25 cellular contexts compared by ENCODE assay signal in genomic region chr2:41940715-41941114, GRCh38.
DNase-seq lines count a peak whose midpoint lies in the region; ATAC-seq, FAIRE-seq and TF ChIP-seq lines count a peak whose summit lies in the region.
"Had no signal": no experiment of that assay in that cellular context is flagged by ENCODE, and none has a peak within 500 bp of the region (broad histone marks: within the 10 kb centered on the region; RNA-seq: fewer than 3 reads in every experiment).

No MANE protein-coding gene starts in this region.

- TF ChIP-seq CTCF in GM23338 (conservative IDR thresholded peaks at IDR 0.05; ENCODE audit: low read depth in 2 of 2) (no peak), brain (conservative IDR thresholded peaks at IDR 0.05) (no peak), osteocyte (IDR thresholded peaks at IDR 0.05) (no peak)

- no peaks in the 10 kb centered on the region for H3K9me3 ChIP-seq in small intestine (ENCODE audit: control insufficient read depth, low read depth)
- H3K9me3 ChIP-seq: upper lobe of right lung had no signal

- ATAC-seq in GM23338 (no peak), left ventricle myocardium superior (peak; percentile 50), HG03039 (IDR thresholded peaks at IDR 0.05; ENCODE audit: unreplicated experiment) (no peak)
- ATAC-seq: activated CD8-positive, alpha-beta T cell treated with anti-CD3 and anti-CD28 coated beads for 36 hours; activated T-cell treated with anti-CD3 and anti-CD28 coated beads, Interleukin-2, amount 50 U/mL, for 4 hours; CD8-positive, alpha-beta T cell; naive thymus-derived CD8-positive, alpha-beta T cell; upper lobe of right lung had no signal

- WGBS in small intestine, 3 donors = 60 to 87% (median 73%) methylated on average over 6 of the region's 6 CpGs

- no peak overlapping the region for H3K27ac ChIP-seq in GM23338 (ENCODE audit: low read depth)
- H3K27ac ChIP-seq in small intestine (ENCODE audit: low read depth in 1 of 2, low read length in 1 of 2) = no peak overlapping the region
- H3K27ac ChIP-seq: epithelial cell of prostate, upper lobe of right lung, WERI-Rb-1 had no signal

- H3K27me3 ChIP-seq in GM23338 (ENCODE audit: insufficient read depth) (no peaks in the 10 kb centered on the region), small intestine (ENCODE audit: control insufficient read depth in 2 of 2, insufficient read depth in 2 of 2, low read length in 2 of 2) (no peaks in the 10 kb centered on the region)
- H3K27me3 ChIP-seq: upper lobe of right lung had no signal

- H3K36me3 Mint-ChIP-seq in GM23338 (ENCODE audit: low read depth) (peaks cover 3% of the 10 kb centered on the region; the same call in 1 of the 3 replicates), brain (no peaks in the 10 kb centered on the region), osteocyte (ENCODE audit: unreplicated experiment) (no peaks in the 10 kb centered on the region)
- H3K36me3 Mint-ChIP-seq: CD8-positive, alpha-beta T cell; naive thymus-derived CD8-positive, alpha-beta T cell had no signal

- H3K27ac Mint-ChIP-seq in GM23338 (no peak overlapping the region), brain (peak overlapping the region in 3 of 5 experiments; percentile 71 to 86 (median 86)), osteocyte (ENCODE audit: unreplicated experiment) (peak overlapping the region; percentile 85)
- H3K27ac Mint-ChIP-seq: activated CD8-positive, alpha-beta T cell treated with anti-CD3 and anti-CD28 coated beads for 36 hours; CD8-positive, alpha-beta T cell; dendritic cell treated with granulocyte-macrophage colony-stimulating factor and Interleukin-4, amounts not matched to agents 40 ng/mL and 50 ng/mL, for 4 days; naive thymus-derived CD8-positive, alpha-beta T cell had no signal

- H3K27me3 Mint-ChIP-seq in GM23338 (ENCODE audit: insufficient read depth, low read depth, poor library complexity) = peaks cover 11% of the 10 kb centered on the region
- no peaks in the 10 kb centered on the region for H3K27me3 Mint-ChIP-seq in brain
- no peaks in the 10 kb centered on the region for H3K27me3 Mint-ChIP-seq in osteocyte (ENCODE audit: unreplicated experiment)

- peaks cover 46% of the 10 kb centered on the region for H3K4me1 Mint-ChIP-seq in GM23338
- H3K4me1 Mint-ChIP-seq in brain = peaks cover 62% of the 10 kb centered on the region
- peaks cover 50% of the 10 kb centered on the region for H3K4me1 Mint-ChIP-seq in osteocyte (ENCODE audit: unreplicated experiment)
- H3K4me1 Mint-ChIP-seq: naive thymus-derived CD8-positive, alpha-beta T cell had no signal

- H4K20me1 ChIP-seq in GM23338 (replicated peaks; ENCODE audit: insufficient read depth) = no peaks in the 10 kb centered on the region

- intact Hi-C loops in left ventricle myocardium superior (cut with micrococcal nuclease) = no loop called here

- no peak overlapping the region for H3K4me3 ChIP-seq in GM23338
- H3K4me3 ChIP-seq in small intestine (ENCODE audit: low read depth in 1 of 2, low read length in 2 of 2) = no peak overlapping the region
- H3K4me3 ChIP-seq: upper lobe of right lung had no signal

- peaks cover 11% of the 10 kb centered on the region; the same call in 1 of the 2 replicates for H3K9me2 ChIP-seq in GM23338 (ENCODE audit: insufficient read depth)

- peak overlapping the region; percentile 26; the same call in 1 of the 2 replicates for H3K4me2 ChIP-seq in GM23338

- H3K4me1 ChIP-seq in GM23338 (ENCODE audit: insufficient read depth) (peaks cover 19% of the 10 kb centered on the region), small intestine (ENCODE audit: control insufficient read depth in 2 of 2, insufficient read depth in 1 of 2, low read depth in 1 of 2, low read length in 1 of 2) (no peaks in the 10 kb centered on the region)
- H3K4me1 ChIP-seq: upper lobe of right lung had no signal

- H2AFZ ChIP-seq in GM23338 = peak overlapping the region; percentile 66

- H3K79me2 ChIP-seq in GM23338 (replicated peaks; ENCODE audit: insufficient read depth) = no peaks in the 10 kb centered on the region

- H3F3A ChIP-seq in GM23338 (replicated peaks; ENCODE audit: low read depth) = no peaks in the 10 kb centered on the region

- H3K9me3 Mint-ChIP-seq in GM23338 (no peaks in the 10 kb centered on the region; the same call in 2 of the 3 replicates), brain (peaks cover 0 to 6% (median 0%) of the 10 kb centered on the region in 5 experiments), osteocyte (ENCODE audit: unreplicated experiment) (peaks cover 4% of the 10 kb centered on the region)
- H3K9me3 Mint-ChIP-seq: activated CD8-positive, alpha-beta T cell treated with anti-CD3 and anti-CD28 coated beads for 36 hours; activated T-cell treated with anti-CD3 and anti-CD28 coated beads, Interleukin-2, amount 50 U/mL, for 4 hours; CD8-positive, alpha-beta T cell; dendritic cell treated with granulocyte-macrophage colony-stimulating factor and Interleukin-4, amounts not matched to agents 40 ng/mL and 50 ng/mL, for 4 days; naive thymus-derived CD8-positive, alpha-beta T cell had no signal

- H3K36me3 ChIP-seq in GM23338 (ENCODE audit: insufficient read depth) = no peaks in the 10 kb centered on the region
- no peaks in the 10 kb centered on the region for H3K36me3 ChIP-seq in small intestine (ENCODE audit: control insufficient read depth in 2 of 2, insufficient read depth in 2 of 2, low read length in 2 of 2)
- H3K36me3 ChIP-seq: upper lobe of right lung, WERI-Rb-1 had no signal

- DNase-seq in GM23338 (ENCODE audit: low spot score) (no peak), left ventricle myocardium superior (peak; percentile 54), osteocyte (ENCODE audit: extremely low spot score, unreplicated experiment) (no peak), cerebellar cortex (ENCODE audit: low spot score) (no peak), small intestine (no peak)
- DNase-seq in activated CD4-positive, alpha-beta T cell treated with anti-CD3 and anti-CD28 coated beads for 4 hours = no peak
- DNase-seq: activated CD8-positive, alpha-beta T cell treated with anti-CD3 and anti-CD28 coated beads for 36 hours; activated naive CD4-positive, alpha-beta T cell treated with anti-CD3 and anti-CD28 coated beads, Interleukin-2, amount 50 U/mL, for 16 hours; activated T-cell treated with anti-CD3 and anti-CD28 coated beads, Interleukin-2, amount 50 U/mL, for 4 hours; CD8-positive, alpha-beta T cell; DND-41; H7; naive thymus-derived CD8-positive, alpha-beta T cell; NCI-H1092 treated with DMSO at 0.1 percent for 48 hours; NCI-H526 treated with DMSO at 0.1 percent for 48 hours; SIG-M5; stimulated activated naive CD4-positive, alpha-beta T cell; T-helper 2 cell; upper lobe of right lung; WERI-Rb-1 had no signal

- no peak overlapping the region for H3K4me3 Mint-ChIP-seq in GM23338
- no peak overlapping the region for H3K4me3 Mint-ChIP-seq in brain
- no peak overlapping the region for H3K4me3 Mint-ChIP-seq in osteocyte (ENCODE audit: unreplicated experiment)
- H3K4me3 Mint-ChIP-seq: activated CD8-positive, alpha-beta T cell treated with anti-CD3 and anti-CD28 coated beads for 36 hours; activated T-cell treated with anti-CD3 and anti-CD28 coated beads, Interleukin-2, amount 50 U/mL, for 4 hours; CD8-positive, alpha-beta T cell; dendritic cell treated with granulocyte-macrophage colony-stimulating factor and Interleukin-4, amounts not matched to agents 40 ng/mL and 50 ng/mL, for 4 days; naive thymus-derived CD8-positive, alpha-beta T cell had no signal

- no peak for FAIRE-seq in small intestine (lab: Jason Lieb, UNC)
- FAIRE-seq: GM18507 had no signal

TF ChIP-seq in GM23338, 12 proteins besides CTCF, POLR2A, EP300 and RAD21 (continues in another document):
- no peak for TF ChIP-seq STAT1 (IDR thresholded peaks at IDR 0.05; ENCODE audit: unreplicated experiment)
